ENCODE assay signal across 19 cellular contexts in genomic region chr11:66996609-66997273, GRCh38. TPM values are rescaled to one million over a fixed set of nuclear protein-coding genes. Genes with fewer than 3 reads are reported as not detected.
DNase-seq lines count a peak whose midpoint lies in the region; ATAC-seq, FAIRE-seq and TF ChIP-seq lines count a peak whose summit lies in the region.
"Had no signal": no experiment of that assay in that cellular context is flagged by ENCODE, and none has a peak within 500 bp of the region (broad histone marks: within the 10 kb centered on the region; RNA-seq: fewer than 3 reads in every experiment).

No MANE protein-coding gene starts in this region.

- TF ChIP-seq CTCF in astrocyte (IDR thresholded peaks at IDR 0.05; ENCODE audit: insufficient read depth, low read depth, low read length) = no peak
- no peak for TF ChIP-seq CTCF in smooth muscle cell (IDR thresholded peaks at IDR 0.05; ENCODE audit: borderline replicate concordance, insufficient read depth, poor library complexity, severe bottlenecking)
- TF ChIP-seq CTCF in A673 (conservative IDR thresholded peaks at IDR 0.05; ENCODE audit: low read depth, low read length) = no peak

- H3K27me3 Mint-ChIP-seq in astrocyte (ENCODE audit: low read depth, unreplicated experiment) = peaks cover 8% of the 10 kb centered on the region
- H3K27me3 Mint-ChIP-seq in naive thymus-derived CD4-positive, alpha-beta T cell = peaks cover 0 to 20% (median 13%) of the 10 kb centered on the region in 5 donors

- BruUV-seq in A673 (replicated peaks; lab: Mats Ljungman, UMichigan) = no TSS peak

- H2AFZ ChIP-seq in astrocyte (ENCODE audit: low read depth, low read length) = peak overlapping the region; percentile 51
- H2AFZ ChIP-seq in smooth muscle cell (ENCODE audit: low read depth) = no peak overlapping the region

- H3K27ac ChIP-seq in astrocyte (ENCODE audit: low read depth, low read length) (no peak overlapping the region), smooth muscle cell (ENCODE audit: low read depth) (peak overlapping the region; percentile 81), A673 (ENCODE audit: low read depth, low read length, poor library complexity, severe bottlenecking) (no peak overlapping the region)
- no peak overlapping the region for H3K27ac ChIP-seq in naive thymus-derived CD4-positive, alpha-beta T cell (ENCODE audit: low read depth, low read length)

- H3K79me2 ChIP-seq in astrocyte (ENCODE audit: insufficient read depth, low read length) = no peaks in the 10 kb centered on the region
- no peaks in the 10 kb centered on the region for H3K79me2 ChIP-seq in smooth muscle cell (ENCODE audit: low read depth)

- peak overlapping the region; percentile 79 for H3K27ac Mint-ChIP-seq in astrocyte (ENCODE audit: unreplicated experiment)
- H3K27ac Mint-ChIP-seq in naive thymus-derived CD4-positive, alpha-beta T cell = no peak overlapping the region
- H3K27ac Mint-ChIP-seq: activated B cell treated with CpG ODN at 0.5 μM for 24 hours had no signal

- no peaks in the 10 kb centered on the region for H3K9me3 ChIP-seq in astrocyte (ENCODE audit: insufficient read depth, low read depth, low read length)
- H3K9me3 ChIP-seq in smooth muscle cell (replicated peaks; ENCODE audit: low read depth) = no peaks in the 10 kb centered on the region
- no peaks in the 10 kb centered on the region for H3K9me3 ChIP-seq in A673 (ENCODE audit: low read depth, low read length, poor library complexity, severe bottlenecking)
- no peaks in the 10 kb centered on the region for H3K9me3 ChIP-seq in naive thymus-derived CD4-positive, alpha-beta T cell (ENCODE audit: control insufficient read depth in 2 of 3, low read length in 3 of 3)
- H3K9me3 ChIP-seq: SK-N-SH had no signal

- H3K9ac ChIP-seq in astrocyte (ENCODE audit: low read length) (no peak overlapping the region), smooth muscle cell (ENCODE audit: low read depth) (peak overlapping the region; percentile 17)
- H3K9ac ChIP-seq: SK-N-SH had no signal

- POLR2A ChIA-PET in A673 (lab: Charles Lee; ENCODE audit: low non-redundant PET) = no interaction called here
- POLR2A ChIA-PET in naive thymus-derived CD4-positive, alpha-beta T cell (lab: Charles Lee) = interaction anchor here (0.7 kb wide), 1 partner anchor 21 kb away, joined by 3 read pairs; no protein-coding TSS in a partner anchor

- no peaks in the 10 kb centered on the region for H3K36me3 Mint-ChIP-seq in astrocyte (ENCODE audit: low read depth, unreplicated experiment)
- no peaks in the 10 kb centered on the region for H3K36me3 Mint-ChIP-seq in naive thymus-derived CD4-positive, alpha-beta T cell

- H4K20me1 ChIP-seq in astrocyte (ENCODE audit: insufficient read depth, low read length) (no peaks in the 10 kb centered on the region), smooth muscle cell (ENCODE audit: low read depth) (no peaks in the 10 kb centered on the region)

- H3K4me1 Mint-ChIP-seq in astrocyte (ENCODE audit: low read depth, unreplicated experiment) = peaks cover 9% of the 10 kb centered on the region
- no peaks in the 10 kb centered on the region for H3K4me1 Mint-ChIP-seq in naive thymus-derived CD4-positive, alpha-beta T cell
- H3K4me1 Mint-ChIP-seq: activated B cell treated with CpG ODN at 0.5 μM for 24 hours had no signal

- WGBS in smooth muscle cell (ENCODE audit: low lambda C conversion rate) = 28% methylated on average over 8 of the region's 8 CpGs

- intact Hi-C loops in A673 (cut with micrococcal nuclease; ENCODE audit: unreplicated experiment) = no loop called here
- intact Hi-C loops in naive thymus-derived CD4-positive, alpha-beta T cell (cut with micrococcal nuclease) = loop anchor here in 1 of 2 donors (10.0 kb wide), 1 partner anchor 62 kb away; no protein-coding TSS in a partner anchor

- H3K4me2 ChIP-seq in astrocyte (ENCODE audit: low read length) = peak overlapping the region; percentile 46
- H3K4me2 ChIP-seq in smooth muscle cell = peak overlapping the region; percentile 22
- H3K4me2 ChIP-seq: SK-N-SH had no signal

- peak; percentile 30 for DNase-seq in NCI-H2171 treated with DMSO at 0.1 percent for 48 hours (lab: John Stamatoyannopoulos, UW)
- no peak for DNase-seq in NCI-H2171 (lab: John Stamatoyannopoulos, UW)
- DNase-seq in astrocyte (ENCODE audit: low read depth) = peak; percentile 73
- peak; percentile 87 for DNase-seq in hepatic stellate cell (ENCODE audit: low spot score)
- DNase-seq in smooth muscle cell (lab: John Stamatoyannopoulos, UW; ENCODE audit: unreplicated experiment) = no peak
- no peak for DNase-seq in A673 (ENCODE audit: low spot score)
- no peak for DNase-seq in naive thymus-derived CD4-positive, alpha-beta T cell
- DNase-seq: 8988T; activated B cell treated with CpG ODN at 0.5 μM for 24 hours; activated CD8-positive, alpha-beta memory T cell treated with anti-CD3 and anti-CD28 coated beads, Interleukin-2, amount 50 U/mL, for 48 hours; amygdala; DMS79; H9; NCI-H82; SK-N-SH; stimulated activated CD4-positive, alpha-beta T cell treated with anti-CD3 and anti-CD28 coated beads, Interleukin-15, amount 100 ng/mL, for 24 hours had no signal

- H3F3A ChIP-seq in smooth muscle cell (ENCODE audit: low read depth) = no peaks in the 10 kb centered on the region

- no peaks in the 10 kb centered on the region for H3K36me3 ChIP-seq in astrocyte (ENCODE audit: insufficient read depth, low read length)
- no peaks in the 10 kb centered on the region for H3K36me3 ChIP-seq in smooth muscle cell (ENCODE audit: low read depth)
- H3K36me3 ChIP-seq in A673 (ENCODE audit: insufficient read depth, low read length, poor library complexity, severe bottlenecking) = no peaks in the 10 kb centered on the region
- no peaks in the 10 kb centered on the region for H3K36me3 ChIP-seq in naive thymus-derived CD4-positive, alpha-beta T cell (ENCODE audit: control insufficient read depth in 2 of 3, insufficient read depth in 3 of 3, low read length in 3 of 3)

- no peak for FAIRE-seq in astrocyte (lab: Jason Lieb, UNC)

- CTCF ChIA-PET in A673 (lab: Charles Lee) = no interaction called here
- CTCF ChIA-PET in naive thymus-derived CD4-positive, alpha-beta T cell (lab: Charles Lee) = no interaction called here

- no peaks in the 10 kb centered on the region for H3K9me3 Mint-ChIP-seq in astrocyte (ENCODE audit: unreplicated experiment)
- H3K9me3 Mint-ChIP-seq in naive thymus-derived CD4-positive, alpha-beta T cell = no peaks in the 10 kb centered on the region
- H3K9me3 Mint-ChIP-seq: activated B cell treated with CpG ODN at 0.5 μM for 24 hours, H9 had no signal

- no peak overlapping the region for H3K4me3 Mint-ChIP-seq in astrocyte (ENCODE audit: unreplicated experiment)
- H3K4me3 Mint-ChIP-seq in naive thymus-derived CD4-positive, alpha-beta T cell = no peak overlapping the region
- H3K4me3 Mint-ChIP-seq: activated B cell treated with CpG ODN at 0.5 μM for 24 hours, H9 had no signal

- H3K27me3 ChIP-seq in astrocyte (ENCODE audit: insufficient read depth, low read length) (no peaks in the 10 kb centered on the region), smooth muscle cell (ENCODE audit: low read depth) (no peaks in the 10 kb centered on the region), A673 (replicated peaks; ENCODE audit: insufficient read depth, low read depth, low read length, poor library complexity) (no peaks in the 10 kb centered on the region)
- H3K27me3 ChIP-seq in naive thymus-derived CD4-positive, alpha-beta T cell (ENCODE audit: control insufficient read depth in 2 of 2, insufficient read depth in 2 of 2, low read length in 2 of 2) = no peaks in the 10 kb centered on the region

- H3K4me1 ChIP-seq in astrocyte (ENCODE audit: insufficient read depth, low read length) (no peaks in the 10 kb centered on the region), smooth muscle cell (ENCODE audit: low read depth) (no peaks in the 10 kb centered on the region), A673 (ENCODE audit: insufficient read depth, low read length, poor library complexity, severe bottlenecking) (no peaks in the 10 kb centered on the region)
- no peaks in the 10 kb centered on the region for H3K4me1 ChIP-seq in naive thymus-derived CD4-positive, alpha-beta T cell (ENCODE audit: control insufficient read depth in 2 of 2, insufficient read depth in 2 of 2, low read length in 2 of 2)

- ATAC-seq in naive thymus-derived CD4-positive, alpha-beta T cell = no peak
- ATAC-seq in esophagus mucosa = no peak

- H3K4me3 ChIP-seq in astrocyte (ENCODE audit: insufficient read depth, low read depth, low read length) (no peak overlapping the region), smooth muscle cell (no peak overlapping the region), A673 (ENCODE audit: low read depth, low read length, poor library complexity, severe bottlenecking) (no peak overlapping the region)
- no peak overlapping the region for H3K4me3 ChIP-seq in naive thymus-derived CD4-positive, alpha-beta T cell (ENCODE audit: low read length)

RNA-seq across cellular contexts. Expression of gene C11orf86, which starts 21.6 kb away (rescaled TPM):
- total RNA-seq in astrocyte (not detected in 2 replicates), smooth muscle cell (not detected in 2 replicates), A673 (2021) (not detected in 2 replicates), esophagus mucosa (not detected)
- polyA plus RNA-seq in smooth muscle cell = not detected in 2 replicates
- total RNA-seq in naive thymus-derived CD4-positive, alpha-beta T cell = not detected
- polyA plus RNA-seq in naive thymus-derived CD4-positive, alpha-beta T cell = not detected
- total RNA-seq: activated B cell treated with CpG ODN at 0.5 μM for 24 hours, H9, liver, ureter had no signal

RNA-seq across cellular contexts. Expression of gene SYT12, which starts 26.2 kb away (rescaled TPM):
- total RNA-seq in astrocyte (0.34 and 0.62 TPM in 2 replicates), smooth muscle cell (0.67 and 2.1 TPM in 2 replicates), A673 (2021) (2.3 and 3.1 TPM in 2 replicates), esophagus mucosa (0.92 TPM)
- polyA plus RNA-seq in smooth muscle cell = 3.4 and 4.9 TPM in 2 replicates
- total RNA-seq in naive thymus-derived CD4-positive, alpha-beta T cell = not detected
- not detected for polyA plus RNA-seq in naive thymus-derived CD4-positive, alpha-beta T cell
- total RNA-seq: activated B cell treated with CpG ODN at 0.5 μM for 24 hours had no signal

RNA-seq across cellular contexts. Expression of gene PC, which starts 38.6 kb away (rescaled TPM):
- total RNA-seq in astrocyte (10.5 and 13.3 TPM in 2 replicates), smooth muscle cell (11.8 TPM in 2 replicates), A673 (2021) (39.1 and 44.5 TPM in 2 replicates), esophagus mucosa (50.5 TPM)
- polyA plus RNA-seq in smooth muscle cell = 21.8 and 36.1 TPM in 2 replicates
- total RNA-seq in naive thymus-derived CD4-positive, alpha-beta T cell = 10 to 100 TPM in 2 of 5 experiments, 1 to 10 TPM in 3; 8.4 to 11.2 (median 10.0) TPM
- polyA plus RNA-seq in naive thymus-derived CD4-positive, alpha-beta T cell = 1 to 10 TPM; 4.9 to 7.7 TPM

RNA-seq across cellular contexts. Expression of gene RHOD, which starts 59.9 kb away (rescaled TPM):
- total RNA-seq in astrocyte = 29.8 and 30.4 TPM in 2 replicates
- 25.7 and 28.4 TPM in 2 replicates for total RNA-seq in smooth muscle cell
- 38.9 and 63.6 TPM in 2 replicates for polyA plus RNA-seq in smooth muscle cell
- 0.83 and 0.88 TPM in 2 replicates for total RNA-seq in A673 (2021)
- total RNA-seq in naive thymus-derived CD4-positive, alpha-beta T cell = under 1 TPM in 2 of 5 experiments, not detected in 3; 0.34 to 0.62 TPM
- polyA plus RNA-seq in naive thymus-derived CD4-positive, alpha-beta T cell = 1 to 10 TPM in 1 of 2 donors, not detected in 1; 1.3 TPM
- total RNA-seq in esophagus mucosa = 161 TPM
- total RNA-seq: activated B cell treated with CpG ODN at 0.5 μM for 24 hours had no signal
- polyA plus RNA-seq: SK-N-SH had no signal

Comparison
In these comparisons a context has a peak if more than half of its experiments do, and no peak if none do; other contexts are left out.
1. DNase-seq: peak in NCI-H2171 treated with DMSO at 0.1 percent for 48 hours (single experiment), astrocyte (single experiment) and hepatic stellate cell (single experiment); none in NCI-H2171 (single experiment), smooth muscle cell (single experiment), A673 (single experiment) and naive thymus-derived CD4-positive, alpha-beta T cell (0 of 9).